1 cellular context compared by ENCODE assay signal in genomic region chr6:88709819-88710246, GRCh38.
TF ChIP-seq lines count a peak whose summit lies in the region.

No MANE protein-coding gene starts in this region.

TF ChIP-seq in HepG2, 621 proteins besides CTCF, POLR2A, EP300 and RAD21 (continued from another document and continues in another):
- TF ChIP-seq ZNF609 (CRISPR knock-in tag; IDR thresholded peaks at IDR 0.05; ENCODE audit: borderline replicate concordance) (peak; percentile 49; the same call in 1 of the 2 replicates), ZNF558 (CRISPR knock-in tag; IDR thresholded peaks at IDR 0.05; ENCODE audit: borderline replicate concordance) (no peak), HNRNPK (IDR thresholded peaks at IDR 0.05; ENCODE audit: low read depth, low read length, poor library complexity, severe bottlenecking) (no peak), MIER3 (CRISPR knock-in tag; IDR thresholded peaks at IDR 0.05; ENCODE audit: borderline replicate concordance) (peak; percentile 52; the same call in 1 of the 2 replicates), ZMYM3 (CRISPR knock-in tag; IDR thresholded peaks at IDR 0.05) (peak; percentile 40; the same call in 1 of the 2 replicates), ZBTB46 (CRISPR knock-in tag; IDR thresholded peaks at IDR 0.05; ENCODE audit: borderline replicate concordance) (no peak), NAIF1 (CRISPR knock-in tag; IDR thresholded peaks at IDR 0.05; ENCODE audit: borderline replicate concordance) (no peak), ZNF557 (CRISPR knock-in tag; IDR thresholded peaks at IDR 0.05) (no peak), ZNF670 (CRISPR knock-in tag; IDR thresholded peaks at IDR 0.05; ENCODE audit: borderline replicate concordance) (no peak), ZNF318 (CRISPR knock-in tag; IDR thresholded peaks at IDR 0.05) (no peak), ZNF784 (CRISPR knock-in tag; IDR thresholded peaks at IDR 0.05; ENCODE audit: borderline replicate concordance) (no peak; the same call in 1 of the 2 replicates), PRDM4 (CRISPR knock-in tag; IDR thresholded peaks at IDR 0.05; ENCODE audit: borderline replicate concordance) (no peak), GFI1 (CRISPR knock-in tag; IDR thresholded peaks at IDR 0.05; ENCODE audit: borderline replicate concordance) (peak; percentile 40; the same call in 1 of the 2 replicates), ZNF260 (CRISPR knock-in tag; IDR thresholded peaks at IDR 0.05; ENCODE audit: borderline replicate concordance, low read depth) (no peak), ZNF468 (CRISPR knock-in tag; IDR thresholded peaks at IDR 0.05) (no peak), ZNF331 (CRISPR knock-in tag; IDR thresholded peaks at IDR 0.05) (peak; percentile 23; the same call in 1 of the 2 replicates), TOE1 (CRISPR knock-in tag; IDR thresholded peaks at IDR 0.05) (no peak; the same call in 1 of the 2 replicates), ZNF567 (CRISPR knock-in tag; IDR thresholded peaks at IDR 0.05; ENCODE audit: borderline replicate concordance) (no peak), ZNF225 (CRISPR knock-in tag; IDR thresholded peaks at IDR 0.05) (no peak), KAT7 (CRISPR knock-in tag; IDR thresholded peaks at IDR 0.05; ENCODE audit: borderline replicate concordance) (no peak), ZNF704 (CRISPR knock-in tag; IDR thresholded peaks at IDR 0.05; ENCODE audit: borderline replicate concordance) (no peak), FOSL2 (CRISPR knock-in tag; IDR thresholded peaks at IDR 0.05) (peak; percentile 58), NBN (conservative IDR thresholded peaks at IDR 0.05) (no peak), EED (CRISPR knock-in tag; IDR thresholded peaks at IDR 0.05) (no peak), REL (CRISPR knock-in tag; conservative IDR thresholded peaks at IDR 0.05) (no peak), MTF2 (CRISPR knock-in tag; IDR thresholded peaks at IDR 0.05; ENCODE audit: borderline replicate concordance) (no peak), ZBTB10 (CRISPR knock-in tag; IDR thresholded peaks at IDR 0.05; ENCODE audit: borderline replicate concordance) (no peak), NFE2L2 (IDR thresholded peaks at IDR 0.05; ENCODE audit: low read length) (no peak), CEBPB (IDR thresholded peaks at IDR 0.05; ENCODE audit: borderline replicate concordance, low read depth, low read length) (peak; percentile 93), KDM4B (CRISPR knock-in tag; IDR thresholded peaks at IDR 0.05) (no peak), TMF1 (CRISPR knock-in tag; IDR thresholded peaks at IDR 0.05; ENCODE audit: low read depth) (no peak), BATF2 (CRISPR knock-in tag; IDR thresholded peaks at IDR 0.05) (no peak), ARNT2 (CRISPR knock-in tag; IDR thresholded peaks at IDR 0.05; ENCODE audit: low read depth) (no peak), ZNF343 (CRISPR knock-in tag; IDR thresholded peaks at IDR 0.05) (no peak), FOXJ3 (CRISPR knock-in tag; IDR thresholded peaks at IDR 0.05; ENCODE audit: borderline replicate concordance) (peak; percentile 91; the same call in 1 of the 2 replicates)
